23 cellular contexts compared by ENCODE assay signal in the genomic region with DNA sequence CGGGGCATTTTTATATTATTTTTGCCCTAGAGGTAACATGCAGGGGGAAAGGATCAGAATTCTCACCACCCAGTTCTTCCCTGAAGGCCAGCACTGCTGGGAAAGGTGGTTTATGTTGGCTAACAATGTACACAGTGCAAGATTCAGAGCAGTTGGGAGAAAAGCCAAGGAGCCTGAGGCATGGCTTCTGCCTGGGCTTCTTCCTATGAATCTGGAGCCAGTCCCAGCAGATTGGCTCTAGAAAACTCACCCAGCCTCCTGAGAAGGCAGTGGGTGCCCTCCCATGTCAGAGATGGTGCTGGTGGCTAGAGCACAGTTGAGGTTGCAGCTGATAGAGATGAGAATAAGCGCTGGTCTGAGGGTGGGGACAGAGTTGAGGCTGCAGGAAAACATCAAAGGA. TPM values are rescaled to one million over a fixed set of nuclear protein-coding genes. Genes with fewer than 3 reads are reported as not detected.
DNase-seq lines count a peak whose midpoint lies in the region; ATAC-seq and TF ChIP-seq lines count a peak whose summit lies in the region.
"Had no signal": no experiment of that assay in that cellular context is flagged by ENCODE, and none has a peak within 500 bp of the region (broad histone marks: within the 10 kb centered on the region; RNA-seq: fewer than 3 reads in every experiment).

No MANE protein-coding gene starts in this region.

- BruUV-seq in MCF 10A (replicated peaks; lab: Mats Ljungman, UMichigan) (no TSS peak), mammary epithelial cell (replicated peaks; lab: Mats Ljungman, UMichigan) (no TSS peak)

- no peak for TF ChIP-seq POLR2A in breast epithelium (IDR thresholded peaks at IDR 0.05)

- no peak overlapping the region for H2AFZ ChIP-seq in mammary epithelial cell (ENCODE audit: low read depth, low read length)

- H3K9ac ChIP-seq in mammary epithelial cell (ENCODE audit: insufficient read depth, low read length), result no peak overlapping the region
- H3K9ac ChIP-seq: BLaER1 had no signal

- H3K27ac Mint-ChIP-seq in MCF 10A (ENCODE audit: low read depth, unreplicated experiment) (no peak overlapping the region), HFFc6 (peak overlapping the region; percentile 68; the same call in 1 of the 2 replicates), osteocyte (ENCODE audit: unreplicated experiment) (no peak overlapping the region)
- H3K27ac Mint-ChIP-seq: CD4-positive, CD25-positive, alpha-beta regulatory T cell had no signal

- H3K4me3 ChIP-seq in mammary epithelial cell (replicated peaks in 1 of 3; ENCODE audit: insufficient read depth in 1 of 3, low read depth in 2 of 3, low read length in 3 of 3), result no peak overlapping the region
- H3K4me3 ChIP-seq in breast epithelium, result no peak overlapping the region
- no peak overlapping the region for H3K4me3 ChIP-seq in SJCRH30
- H3K4me3 ChIP-seq: BLaER1, K562 had no signal

- no peaks in the 10 kb centered on the region for H3K4me1 ChIP-seq in mammary epithelial cell (ENCODE audit: insufficient read depth, low read length)
- H3K4me1 ChIP-seq in breast epithelium, result no peaks in the 10 kb centered on the region
- H3K4me1 ChIP-seq in SJCRH30, result no peaks in the 10 kb centered on the region
- H3K4me1 ChIP-seq: BLaER1 had no signal

- 0% methylated on average over 2 of the region's 2 CpGs for WGBS in mammary epithelial cell (ENCODE audit: low coverage, missing lambda C conversion rate)

- ATAC-seq in GM21528 (IDR thresholded peaks at IDR 0.05; ENCODE audit: low FRiP score, unreplicated experiment), result no peak
- ATAC-seq: K562 had no signal

- H3K79me2 ChIP-seq in mammary epithelial cell (ENCODE audit: insufficient read depth, low read length), result no peaks in the 10 kb centered on the region

- TF ChIP-seq CTCF in MCF 10A (IDR thresholded peaks at IDR 0.05; ENCODE audit: unreplicated experiment) (no peak), mammary epithelial cell (conservative IDR thresholded peaks at IDR 0.05 in 1 of 2, IDR thresholded peaks at IDR 0.05 in 1 of 2; ENCODE audit: extremely low read depth in 1 of 2, insufficient read depth in 1 of 2, low read depth in 1 of 2, low read length in 2 of 2) (no peak), HFFc6 (IDR thresholded peaks at IDR 0.05) (no peak), breast epithelium (IDR thresholded peaks at IDR 0.05) (no peak), osteocyte (IDR thresholded peaks at IDR 0.05) (no peak)

- H3K9me3 ChIP-seq in mammary epithelial cell (replicated peaks; ENCODE audit: insufficient read depth, low read length) (no peaks in the 10 kb centered on the region), breast epithelium (no peaks in the 10 kb centered on the region), SJCRH30 (replicated peaks) (no peaks in the 10 kb centered on the region)
- H3K9me3 ChIP-seq: BLaER1 had no signal

- CTCF ChIA-PET in MCF 10A (lab: Yijun Ruan, JAX), result no interaction called here
- CTCF ChIA-PET in mammary epithelial cell (lab: Charles Lee; ENCODE audit: low non-redundant PET), result no interaction called here

- H3K4me2 ChIP-seq in mammary epithelial cell (ENCODE audit: insufficient read depth, low read depth, low read length), result no peak overlapping the region
- H3K4me2 ChIP-seq: BLaER1 had no signal

- H3K4me1 Mint-ChIP-seq in MCF 10A (ENCODE audit: insufficient read depth, unreplicated experiment) (no peaks in the 10 kb centered on the region), HFFc6 (ENCODE audit: low read depth) (peaks cover 49% of the 10 kb centered on the region; the same call in 1 of the 2 replicates), osteocyte (ENCODE audit: unreplicated experiment) (no peaks in the 10 kb centered on the region)
- H3K4me1 Mint-ChIP-seq: CD4-positive, CD25-positive, alpha-beta regulatory T cell had no signal

- H3K27me3 ChIP-seq in mammary epithelial cell (ENCODE audit: insufficient read depth, low read length) (no peaks in the 10 kb centered on the region), breast epithelium (no peaks in the 10 kb centered on the region), SJCRH30 (no peaks in the 10 kb centered on the region)
- H3K27me3 ChIP-seq: BLaER1 had no signal

- POLR2A ChIA-PET in MCF 10A (lab: Yijun Ruan, JAX), result interaction anchor here (0.9 kb wide), 1 partner anchor 339 kb away, joined by 3 read pairs; no protein-coding TSS in a partner anchor

- no peaks in the 10 kb centered on the region for H4K20me1 ChIP-seq in mammary epithelial cell (ENCODE audit: insufficient read depth, low read length)
- H4K20me1 ChIP-seq: BLaER1 had no signal

- DNase-seq in MCF 10A (ENCODE audit: unreplicated experiment), result peak; percentile 18
- no peak for DNase-seq in mammary epithelial cell
- peak; percentile 62 for DNase-seq in HFFc6
- DNase-seq in breast epithelium (ENCODE audit: low spot score in 2 of 2), result peak; percentile 37 to 56
- DNase-seq in osteocyte (ENCODE audit: extremely low spot score, unreplicated experiment), result peak; percentile 73
- no peak for DNase-seq in NK-92 treated with Interleukin-12 subunit alpha and Interleukin-12 subunit beta, amount 100 ng/mL, for 24 hours (lab: John Stamatoyannopoulos, UW)
- DNase-seq in SJCRH30, result no peak
- DNase-seq: 8988T; ACHN; CD4-positive, CD25-positive, alpha-beta regulatory T cell; DMS53; Kasumi-1; NCI-H1105 treated with DMSO at 0.1 percent for 48 hours; NCI-H2029; NCI-H446; NCI-H526 treated with DMSO at 0.1 percent for 48 hours; OCI-M1; T-helper 1 cell had no signal

- H3K9me3 Mint-ChIP-seq in MCF 10A (ENCODE audit: unreplicated experiment) (peaks cover 7% of the 10 kb centered on the region), HFFc6 (no peaks in the 10 kb centered on the region; the same call in 1 of the 2 replicates), osteocyte (ENCODE audit: unreplicated experiment) (peaks cover 9% of the 10 kb centered on the region)

- H3K27ac ChIP-seq in mammary epithelial cell (ENCODE audit: insufficient read depth, low read depth, low read length), result no peak overlapping the region
- H3K27ac ChIP-seq in breast epithelium, result no peak overlapping the region
- no peak overlapping the region for H3K27ac ChIP-seq in SJCRH30
- H3K27ac ChIP-seq: BLaER1 had no signal

- H3K4me3 Mint-ChIP-seq in MCF 10A (ENCODE audit: unreplicated experiment) (no peak overlapping the region), HFFc6 (peak overlapping the region; percentile 9; the same call in 1 of the 2 replicates), osteocyte (ENCODE audit: unreplicated experiment) (no peak overlapping the region)
- H3K4me3 Mint-ChIP-seq: CD4-positive, CD25-positive, alpha-beta regulatory T cell had no signal

- dilution Hi-C loops in mammary epithelial cell (cut with HindIII; ENCODE audit: low sequenced_read_pairs), result no loop called here

- H3K27me3 Mint-ChIP-seq in MCF 10A (ENCODE audit: insufficient read depth, unreplicated experiment), result peaks cover 77% of the 10 kb centered on the region
- no peaks in the 10 kb centered on the region for H3K27me3 Mint-ChIP-seq in HFFc6 (ENCODE audit: insufficient read depth)
- no peaks in the 10 kb centered on the region for H3K27me3 Mint-ChIP-seq in osteocyte (ENCODE audit: unreplicated experiment)

- no peaks in the 10 kb centered on the region for H3K36me3 ChIP-seq in mammary epithelial cell (ENCODE audit: insufficient read depth, low read length)
- H3K36me3 ChIP-seq in breast epithelium, result no peaks in the 10 kb centered on the region
- no peaks in the 10 kb centered on the region for H3K36me3 ChIP-seq in SJCRH30
- H3K36me3 ChIP-seq: BLaER1 had no signal

- no peaks in the 10 kb centered on the region for H3K36me3 Mint-ChIP-seq in MCF 10A (ENCODE audit: insufficient read depth, unreplicated experiment)
- no peaks in the 10 kb centered on the region for H3K36me3 Mint-ChIP-seq in HFFc6 (ENCODE audit: low read depth)
- H3K36me3 Mint-ChIP-seq in osteocyte (ENCODE audit: unreplicated experiment), result no peaks in the 10 kb centered on the region
- H3K36me3 Mint-ChIP-seq: CD4-positive, CD25-positive, alpha-beta regulatory T cell had no signal

- intact Hi-C loops in MCF 10A (cut with micrococcal nuclease) (no loop called here), mammary epithelial cell (cut with micrococcal nuclease) (no loop called here), breast epithelium (cut with DNase I; ENCODE audit: low total_unique reads) (no loop called here)

- in situ Hi-C loops in mammary epithelial cell (cut with MboI; ENCODE audit: low sequenced_read_pairs in 2 of 2), result no loop called here

RNA-seq across cellular contexts. Expression of a gene that starts 44.7 kb away (rescaled TPM):
- total RNA-seq in MCF 10A (2022) (not detected in 2 replicates), mammary epithelial cell (not detected), breast epithelium (not detected), osteocyte (not detected in 2 replicates)
- polyA plus RNA-seq in mammary epithelial cell, result not detected
- not detected for polyA minus RNA-seq in mammary epithelial cell
- not detected for total RNA-seq in HFFc6 (2021; fragmentation: NEBNext Ultra II Directional; extraction: Animal tissue kit (Norgen Biotek cat#: 25700))
- not detected in 2 replicates for total RNA-seq in SJCRH30 (2014; rRNA removed; shearing (Covaris generic))
- total RNA-seq: CD4-positive, CD25-positive, alpha-beta regulatory T cell; K562; M059J; SK-MEL-5 had no signal
- polyA plus RNA-seq: CD4-positive, CD25-positive, alpha-beta regulatory T cell; K562 had no signal

Comparison
In these comparisons a context has a peak if more than half of its experiments do, and no peak if none do; other contexts are left out.
1. DNase-seq: peak in MCF 10A (single experiment), HFFc6 (single experiment), breast epithelium (2 of 2) and osteocyte (single experiment); none in mammary epithelial cell (single experiment), NK-92 treated with Interleukin-12 subunit alpha and Interleukin-12 subunit beta, amount 100 ng/mL, for 24 hours (single experiment) and SJCRH30 (0 of 2).